18 cellular contexts compared by ENCODE assay signal in the genomic region with DNA sequence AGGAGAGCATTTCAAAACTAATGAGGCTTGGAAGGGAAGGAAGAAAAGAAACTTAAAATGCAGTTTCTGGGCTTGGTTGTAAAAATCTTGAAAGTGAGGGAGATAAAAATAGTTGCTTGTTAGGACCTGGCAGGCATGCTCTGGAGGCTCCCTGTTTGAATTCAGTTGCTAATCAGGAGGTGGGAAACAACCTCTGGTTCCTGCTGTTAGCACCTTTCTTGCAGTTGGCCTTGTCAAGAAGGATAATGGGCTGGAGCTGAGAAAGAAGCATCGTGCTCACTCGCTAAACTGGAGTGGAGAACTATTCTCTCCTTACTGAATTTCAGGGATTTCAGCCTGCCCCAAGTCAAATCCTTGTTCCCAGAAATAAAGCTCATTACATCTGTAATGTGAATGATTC. TPM values are rescaled to one million over a fixed set of nuclear protein-coding genes. Genes with fewer than 3 reads are reported as not detected.
DNase-seq lines count a peak whose midpoint lies in the region; TF ChIP-seq lines count a peak whose summit lies in the region.
"Had no signal": no experiment of that assay in that cellular context is flagged by ENCODE, and none has a peak within 500 bp of the region (broad histone marks: within the 10 kb centered on the region; RNA-seq: fewer than 3 reads in every experiment).

No MANE protein-coding gene starts in this region.

- H3K36me3 ChIP-seq in BLaER1 = 0 out of 2 replicates have a peak, but pooled peaks cover 9% of the 10 kb centered on the region
- H3K36me3 ChIP-seq in tibial artery = no peaks in the 10 kb centered on the region
- H3K36me3 ChIP-seq: HAP-1 had no signal

- H3K9me3 Mint-ChIP-seq in brain (no peaks in the 10 kb centered on the region), immature natural killer cell (no peaks in the 10 kb centered on the region)

- DNase-seq in ELF-1 (ENCODE audit: low read depth, low spot score) (peak; percentile 67), immature natural killer cell (no peak), tibial artery (no peak), NCI-H1092 treated with DMSO at 0.1 percent for 48 hours (lab: John Stamatoyannopoulos, UW) (no peak), NCI-H1417 (lab: John Stamatoyannopoulos, UW) (no peak), SIG-M5 treated with dmso at 0.1 percent for 504 hours (lab: John Stamatoyannopoulos, UW; ENCODE audit: unreplicated experiment) (no peak)
- DNase-seq: activated effector memory CD4-positive, alpha-beta T cell treated with anti-CD3 and anti-CD28 coated beads, Interleukin-2, amount 50 U/mL, for 16 hours; Calu3; EL; NCI-H1048; NCI-H2081 treated with DMSO at 0.1 percent for 48 hours; NCI-H524; SIG-M5; stimulated activated CD4-positive, alpha-beta T cell treated with anti-CD3 and anti-CD28 coated beads, Interleukin-1b, Interleukin-23, amount 100 ng/mL, for 48 hours had no signal

- H3K4me1 ChIP-seq in BLaER1 = peaks cover 21% of the 10 kb centered on the region
- H3K4me1 ChIP-seq in tibial artery = peaks cover 0 to 29% (median 0%) of the 10 kb centered on the region in 4 donors
- H3K4me1 ChIP-seq: HAP-1, parathyroid adenoma had no signal

- H3K27me3 Mint-ChIP-seq in brain = no peaks in the 10 kb centered on the region
- peaks cover 0 to 6% (median 0%) of the 10 kb centered on the region in 3 donors for H3K27me3 Mint-ChIP-seq in immature natural killer cell (ENCODE audit: low read depth in 3 of 3)

- intact Hi-C loops in tibial artery (cut with DNase I; ENCODE audit: low total_unique reads) = no loop called here

- no peaks in the 10 kb centered on the region for H3K36me3 Mint-ChIP-seq in brain
- H3K36me3 Mint-ChIP-seq in immature natural killer cell = no peaks in the 10 kb centered on the region

- H3K4me3 ChIP-seq in BLaER1 (no peak overlapping the region), tibial artery (no peak overlapping the region)
- H3K4me3 ChIP-seq: HAP-1 had no signal

- H3K27ac ChIP-seq in BLaER1 (no peak overlapping the region), tibial artery (no peak overlapping the region)
- H3K27ac ChIP-seq: parathyroid adenoma had no signal

- peak overlapping the region in 1 of 5 experiments; percentile 20 for H3K4me3 Mint-ChIP-seq in brain
- no peak overlapping the region for H3K4me3 Mint-ChIP-seq in immature natural killer cell

- H3K27me3 ChIP-seq in BLaER1 (no peaks in the 10 kb centered on the region), tibial artery (no peaks in the 10 kb centered on the region)

- H3K4me2 ChIP-seq in BLaER1 = 0 out of 2 replicates have a peak overlapping the region, but pooled peaks have one; percentile 9

- H3K27ac Mint-ChIP-seq in brain (peak overlapping the region in 4 of 5 experiments; percentile 61 to 89 (median 74)), immature natural killer cell (peak overlapping the region in 4 of 6 donors; percentile 8 to 91 (median 48))

- no peak overlapping the region for H3K9ac ChIP-seq in BLaER1
- H3K9ac ChIP-seq: parathyroid adenoma had no signal

- TF ChIP-seq CTCF in brain (conservative IDR thresholded peaks at IDR 0.05) (no peak), tibial artery (IDR thresholded peaks at IDR 0.05) (no peak)

- H3K4me1 Mint-ChIP-seq in brain = peaks cover 32% of the 10 kb centered on the region
- peaks cover 30 to 33% of the 10 kb centered on the region in 2 donors for H3K4me1 Mint-ChIP-seq in immature natural killer cell

- H3K9me3 ChIP-seq in BLaER1 (no peaks in the 10 kb centered on the region), tibial artery (no peaks in the 10 kb centered on the region)
- H3K9me3 ChIP-seq: HAP-1 had no signal

- peaks cover 16% of the 10 kb centered on the region; the same call in 1 of the 2 replicates for H4K20me1 ChIP-seq in BLaER1

RNA-seq across cellular contexts. Expression of a gene that starts 23.4 kb away (rescaled TPM):
- polyA plus RNA-seq in brain (ENCODE audit: insufficient read depth, low read depth, low replicate concordance) (23.9 TPM), immature natural killer cell (10 to 100 TPM; 48.9 to 88.4 (median 49.8) TPM)

RNA-seq across cellular contexts. Expression of a gene that starts 30.5 kb away (rescaled TPM):
- polyA plus RNA-seq in brain (ENCODE audit: insufficient read depth, low read depth, low replicate concordance) (3,669 TPM), immature natural killer cell (100 to 1,000 TPM; 391 to 659 (median 556) TPM)

RNA-seq across cellular contexts. Expression of a gene that starts 31.0 kb away (rescaled TPM):
- polyA plus RNA-seq in brain (ENCODE audit: insufficient read depth, low read depth, low replicate concordance) = 7.5 TPM
- polyA plus RNA-seq in immature natural killer cell = 10 to 100 TPM in 2 of 3 donors, 1 to 10 TPM in 1; 9.2 to 16.6 (median 12.5) TPM
